ENCODE assay signal across 11 cellular contexts in the genomic region with DNA sequence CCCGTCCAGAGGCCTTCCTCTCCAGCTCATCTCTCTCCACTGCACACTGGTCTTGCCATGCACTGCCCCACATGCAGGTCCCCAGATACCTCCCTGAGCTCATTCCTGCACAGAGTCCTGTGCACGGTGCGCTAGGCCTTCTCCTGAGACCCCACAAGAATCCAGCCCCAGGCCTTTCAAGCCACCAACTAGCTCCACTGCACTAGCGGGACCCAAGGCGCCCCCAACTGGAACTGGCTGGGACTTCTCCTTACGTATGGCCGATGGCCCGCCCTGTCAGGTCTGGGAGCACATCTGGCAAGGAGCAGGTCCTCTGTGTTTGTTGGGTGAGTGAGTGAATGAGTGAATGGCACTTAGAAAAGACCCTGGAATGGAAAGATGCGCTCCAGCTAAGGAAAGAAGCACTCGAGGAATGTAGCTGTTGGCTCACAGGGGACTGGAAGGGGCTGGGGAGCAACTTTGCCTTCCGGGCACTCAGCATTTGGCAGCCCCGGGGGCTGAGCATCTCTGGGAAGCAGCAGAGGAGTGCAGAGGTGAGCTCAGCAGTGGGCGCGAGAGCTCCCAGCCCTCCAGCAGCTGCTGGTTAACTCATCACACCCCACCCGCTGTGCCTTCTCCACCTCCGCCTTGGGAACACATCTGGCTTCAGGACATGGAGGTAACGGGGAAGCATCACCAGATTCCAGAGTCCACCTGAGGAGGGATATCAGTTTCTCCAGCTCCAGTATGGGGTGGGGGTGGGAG.
DNase-seq lines count a peak whose midpoint lies in the region; ATAC-seq, FAIRE-seq and TF ChIP-seq lines count a peak whose summit lies in the region.
"Had no signal": no experiment of that assay in that cellular context is flagged by ENCODE, and none has a peak within 500 bp of the region (broad histone marks: within the 10 kb centered on the region; RNA-seq: fewer than 3 reads in every experiment).

No MANE protein-coding gene starts in this region.

- peak overlapping the region; percentile 16; the same call in 1 of the 2 replicates for H4K8ac ChIP-seq in H1 (ENCODE audit: extremely low read depth, insufficient read depth, low read length)

- no peaks in the 10 kb centered on the region for H3K9me3 ChIP-seq in H1 (ENCODE audit: insufficient read depth in 2 of 2, low read depth in 1 of 2, low read length in 1 of 2)
- H3K9me3 ChIP-seq: BLaER1 treated with 17β-estradiol and CSF1 and Interleukin-3, amounts not matched to agents 10 nM and 100 nM had no signal

- H4K91ac ChIP-seq in H1 (replicated peaks; ENCODE audit: insufficient read length, low read length), result no peak overlapping the region

- H3K56ac ChIP-seq in H1 (replicated peaks; ENCODE audit: insufficient read length, low read depth, low read length), result no peak overlapping the region

- H3K4me1 ChIP-seq in H1 (replicated peaks in 1 of 4; ENCODE audit: control insufficient read depth in 3 of 4, insufficient read depth in 4 of 4, low read length in 3 of 4), result no peaks in the 10 kb centered on the region

- no peak overlapping the region for H4K5ac ChIP-seq in H1 (ENCODE audit: insufficient read length, low read depth, low read length)

- no peak overlapping the region for H3K14ac ChIP-seq in H1 (ENCODE audit: insufficient read length)

- no peak overlapping the region for H3K9ac ChIP-seq in H1 (replicated peaks in 1 of 4; ENCODE audit: extremely low read depth in 1 of 4, low read depth in 3 of 4, low read length in 3 of 4)
- H3K9ac ChIP-seq: BLaER1 treated with 17β-estradiol and CSF1 and Interleukin-3, amounts not matched to agents 10 nM and 100 nM had no signal

- no peak overlapping the region for H3K27ac ChIP-seq in H1 (ENCODE audit: low read depth, low read length)
- H3K27ac ChIP-seq: BLaER1 treated with 17β-estradiol and CSF1 and Interleukin-3, amounts not matched to agents 10 nM and 100 nM had no signal

- H3K36me3 ChIP-seq in H1 (ENCODE audit: control insufficient read depth in 2 of 4, insufficient read depth in 4 of 4, low read length in 3 of 4), result peaks cover 0 to 3% (median under 1%) of the 10 kb centered on the region in 4 experiments; a peak in 1 of 8 replicates
- H3K36me3 ChIP-seq: BLaER1 treated with 17β-estradiol and CSF1 and Interleukin-3, amounts not matched to agents 10 nM and 100 nM had no signal

- H2AFZ ChIP-seq in H1 (ENCODE audit: low read length), result no peak overlapping the region

- no peaks in the 10 kb centered on the region for H3K79me2 ChIP-seq in H1 (ENCODE audit: control insufficient read depth in 1 of 2, insufficient read depth in 2 of 2, low read length in 2 of 2)

- POLR2A ChIA-PET in H1 (lab: Charles Lee; ENCODE audit: partially characterized antibody), result interaction anchor here (1.0 to 2.2 kb wide), 4 partner anchors 11 to 116 kb away, joined by 3 to 11 read pairs (median 4); no protein-coding TSS in a partner anchor

- H2BK20ac ChIP-seq in H1 (ENCODE audit: low read length), result no peak overlapping the region

- H2BK5ac ChIP-seq in H1 (ENCODE audit: low read depth, low read length), result no peak overlapping the region

- peaks cover 0 to 23% of the 10 kb centered on the region in 2 experiments for H4K20me1 ChIP-seq in H1 (replicated peaks in 1 of 2; ENCODE audit: control insufficient read depth in 1 of 2, insufficient read depth in 2 of 2, low read length in 2 of 2)
- H4K20me1 ChIP-seq: BLaER1 treated with 17β-estradiol and CSF1 and Interleukin-3, amounts not matched to agents 10 nM and 100 nM had no signal

- WGBS in H1 (ENCODE audit: extremely low coverage in 1 of 2, insufficient coverage in 1 of 2, insufficient read length in 1 of 2, insufficient replicate concordance in 2 of 2, low coverage in 1 of 2, low lambda C conversion rate in 2 of 2, missing lambda C conversion rate in 1 of 2), 2 experiments, result 82% methylated on average over 16 of the region's 17 CpGs; no CpG with 5 or more reads in 1 of the 2 experiments

- H2BK120ac ChIP-seq in H1 (replicated peaks; ENCODE audit: low read depth, low read length), result no peak overlapping the region

- no peaks in the 10 kb centered on the region for H3K23me2 ChIP-seq in H1 (ENCODE audit: low read depth, low read length)

- no peak for TF ChIP-seq POLR2A in H1 (IDR thresholded peaks at IDR 0.05; ENCODE audit: control extremely low read depth in 1 of 2, low read depth in 2 of 2, low read length in 2 of 2)

- CTCF ChIA-PET in H1 (lab: Charles Lee; ENCODE audit: partially characterized antibody), result interaction anchor here (0.6 to 6.0 kb wide), 84 partner anchors 10 to 547 kb away, joined by 3 to 58 read pairs (median 4); partner anchors contain the start of gene GLI2

- TF ChIP-seq EP300 in H1 (IDR thresholded peaks at IDR 0.05; ENCODE audit: borderline replicate concordance in 1 of 2, low read depth in 2 of 2, low read length in 2 of 2), result no peak

- TF ChIP-seq CTCF in H1 (IDR thresholded peaks at IDR 0.05; ENCODE audit: control extremely low read depth in 1 of 3, insufficient read depth in 1 of 3, low read depth in 1 of 3, low read length in 3 of 3), result peak in 2 of 3 experiments; percentile 79 to 83; a peak in 3 of 4 replicates

- peak; percentile 36 for FAIRE-seq in H1 (lab: Jason Lieb, UNC)
- FAIRE-seq: H54 had no signal

- no peaks in the 10 kb centered on the region; the same call in 1 of the 2 replicates for H3K79me1 ChIP-seq in H1 (ENCODE audit: low read depth, low read length)

- H2BK15ac ChIP-seq in H1 (ENCODE audit: low read length), result no peak overlapping the region

- no peaks in the 10 kb centered on the region for H3K27me3 ChIP-seq in H1 (replicated peaks in 1 of 4; ENCODE audit: control insufficient read depth in 3 of 4, extremely low read depth in 1 of 4, insufficient read depth in 3 of 4, low read length in 3 of 4)
- H3K27me3 ChIP-seq: BLaER1 treated with 17β-estradiol and CSF1 and Interleukin-3, amounts not matched to agents 10 nM and 100 nM had no signal

- H3K4ac ChIP-seq in H1 (replicated peaks; ENCODE audit: insufficient read length, low read depth, low read length), result no peak overlapping the region

- 0 out of 2 replicates have a peak overlapping the region, but pooled peaks have one; percentile 23 for H2BK12ac ChIP-seq in H1 (ENCODE audit: low read depth, low read length)

- no peak overlapping the region for H3K18ac ChIP-seq in H1 (ENCODE audit: extremely low read depth, low read length)

- H3K4me3 ChIP-seq in H1 (ENCODE audit: extremely low read depth in 1 of 4, insufficient read depth in 2 of 4, low read depth in 3 of 4, low read length in 4 of 4), result no peak overlapping the region
- H3K4me3 ChIP-seq: BLaER1 treated with 17β-estradiol and CSF1 and Interleukin-3, amounts not matched to agents 10 nM and 100 nM had no signal

- peak; percentile 28 for DNase-seq in activated CD4-positive, alpha-beta T cell treated with anti-CD3 and anti-CD28 coated beads for 48 hours
- DNase-seq in activated CD4-positive, alpha-beta T cell treated with anti-CD3 and anti-CD28 coated beads, Interleukin-2, amount 50 U/mL, for 48 hours, result no peak
- DNase-seq in NCI-H69 (lab: John Stamatoyannopoulos, UW) (peak; percentile 30), H1 (ENCODE audit: low read depth in 1 of 2, low spot score in 2 of 2) (peak; percentile 17 to 93), retina (peak; percentile 51), NCI-H345 treated with DMSO at 0.1 percent for 48 hours (lab: John Stamatoyannopoulos, UW; ENCODE audit: unreplicated experiment) (no peak)
- no peak for DNase-seq in central memory CD4-positive, alpha-beta T cell
- DNase-seq: activated T-cell treated with anti-CD3 and anti-CD28 coated beads, Interleukin-2, amount 50 U/mL, for 1 hour had no signal

- no peak overlapping the region for H3K4me2 ChIP-seq in H1 (ENCODE audit: insufficient read depth in 1 of 2, low read depth in 2 of 2, low read length in 2 of 2)
- H3K4me2 ChIP-seq: BLaER1 treated with 17β-estradiol and CSF1 and Interleukin-3, amounts not matched to agents 10 nM and 100 nM had no signal

- peak; percentile 78 to 86 for TF ChIP-seq RAD21 in H1 (IDR thresholded peaks at IDR 0.05 in 1 of 2, conservative IDR thresholded peaks at IDR 0.05 in 1 of 2; ENCODE audit: low read depth in 2 of 2, low read length in 2 of 2)

- no peak for ATAC-seq in GM19467 (IDR thresholded peaks at IDR 0.05; ENCODE audit: unreplicated experiment)

- no peak overlapping the region for H3K23ac ChIP-seq in H1 (ENCODE audit: insufficient read length)

- H2AK5ac ChIP-seq in H1 (ENCODE audit: low read depth, low read length), result no peak overlapping the region

TF ChIP-seq in H1, 55 proteins besides CTCF, POLR2A, EP300 and RAD21:
- TF ChIP-seq GABPA (IDR thresholded peaks at IDR 0.05; ENCODE audit: borderline replicate concordance, insufficient read depth, low read length) (0 out of 2 replicates have a peak, but pooled peaks have one; percentile 42), SAP30 (IDR thresholded peaks at IDR 0.05; ENCODE audit: insufficient read depth, insufficient replicate concordance, low read length) (no peak)
TF ChIP-seq in H1: peak in this region for 1.

Comparison
In these comparisons a context has a peak if more than half of its experiments do, and no peak if none do; other contexts are left out.
1. DNase-seq: peak in activated CD4-positive, alpha-beta T cell treated with anti-CD3 and anti-CD28 coated beads for 48 hours (single experiment), NCI-H69 (single experiment), H1 (2 of 2) and retina (single experiment); none in activated CD4-positive, alpha-beta T cell treated with anti-CD3 and anti-CD28 coated beads, Interleukin-2, amount 50 U/mL, for 48 hours (0 of 2), NCI-H345 treated with DMSO at 0.1 percent for 48 hours (single experiment) and central memory CD4-positive, alpha-beta T cell (single experiment).